ENCODE assay signal across 10 cellular contexts in the genomic region with DNA sequence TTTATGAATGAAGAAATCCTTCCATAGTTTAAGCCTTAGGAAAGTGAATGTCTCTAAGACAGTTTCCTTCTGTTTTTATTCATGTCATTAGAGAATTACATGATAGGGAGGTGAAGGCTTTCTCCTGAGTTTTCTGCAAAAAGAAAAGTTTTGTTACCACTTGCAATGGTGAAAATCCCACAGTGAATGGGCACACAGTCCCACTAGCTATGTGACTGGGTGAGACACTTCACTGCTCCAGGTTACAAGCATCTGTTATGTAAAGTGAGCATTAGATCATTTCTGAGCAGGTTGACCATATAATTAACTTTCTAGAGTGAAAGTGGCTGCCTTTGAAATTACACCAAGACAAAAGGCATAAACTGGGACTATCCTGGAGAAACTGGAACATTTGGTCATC. TPM values are rescaled to one million over a fixed set of nuclear protein-coding genes. Genes with fewer than 3 reads are reported as not detected.
"Had no signal": no experiment of that assay in that cellular context is flagged by ENCODE, and none has a peak within 500 bp of the region (broad histone marks: within the 10 kb centered on the region; RNA-seq: fewer than 3 reads in every experiment).

No MANE protein-coding gene starts in this region.

- H3K36me3 ChIP-seq: HAP-1 had no signal

- H3K9me3 ChIP-seq: HAP-1 had no signal

- H3K27ac ChIP-seq: GM23248, KMS-11 had no signal

- H3K9ac ChIP-seq: GM23248, KMS-11 had no signal

- DNase-seq: GM23248, GOT3, H7, KBM-7 had no signal

- H3K4me3 ChIP-seq: GM23248, HAP-1 had no signal

- H3K36me3 Mint-ChIP-seq: IgD-negative memory B cell had no signal

- H3K4me1 Mint-ChIP-seq: IgD-negative memory B cell had no signal

- FAIRE-seq: HTR-8/SVneo had no signal

- H3K27me3 Mint-ChIP-seq: IgD-negative memory B cell had no signal

- ATAC-seq: HCT116 had no signal

- H2AFZ ChIP-seq: GM23248 had no signal

- H3K4me2 ChIP-seq: KMS-11 had no signal

- H3K27ac Mint-ChIP-seq: IgD-negative memory B cell had no signal

- H3K4me3 Mint-ChIP-seq: IgD-negative memory B cell had no signal

RNA-seq across cellular contexts. Expression of a gene that starts 38.9 kb away (rescaled TPM):
- total RNA-seq: HT-29 had no signal
